In the genomic region with DNA sequence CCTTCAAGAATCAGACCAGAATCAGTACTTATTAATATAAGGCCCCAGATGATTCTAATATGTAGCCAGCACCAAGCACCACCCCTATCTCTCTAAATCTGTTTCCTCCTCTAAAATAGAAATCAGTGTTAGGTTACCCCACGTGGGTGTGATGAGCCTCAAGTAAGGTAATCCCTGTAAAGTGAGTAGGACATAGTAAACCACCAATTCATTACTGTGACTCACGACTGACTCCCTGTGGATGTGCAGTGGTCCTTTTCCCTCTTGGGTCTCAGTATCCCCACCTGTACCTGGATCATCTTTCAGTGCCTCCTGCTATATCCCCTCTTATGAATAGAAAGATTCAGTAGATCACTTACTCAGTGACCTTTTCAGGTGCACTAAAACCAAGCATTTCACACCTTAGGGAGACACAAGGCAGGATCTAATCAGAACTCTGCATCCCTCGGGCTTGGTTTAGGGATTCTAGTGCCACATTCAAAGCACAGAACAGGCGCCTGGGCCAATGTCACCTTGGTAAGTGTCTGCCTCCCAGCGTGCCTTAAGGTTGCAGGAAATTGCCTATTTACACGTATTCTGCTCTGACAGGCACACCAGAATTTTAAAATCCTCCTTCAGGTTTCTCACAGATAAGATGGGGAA, we compare ENCODE assay signal across 15 cellular contexts. TPM values are rescaled to one million over a fixed set of nuclear protein-coding genes. Genes with fewer than 3 reads are reported as not detected.
DNase-seq lines count a peak whose midpoint lies in the region; ATAC-seq, FAIRE-seq and TF ChIP-seq lines count a peak whose summit lies in the region.
"Had no signal": no experiment of that assay in that cellular context is flagged by ENCODE, and none has a peak within 500 bp of the region (broad histone marks: within the 10 kb centered on the region; RNA-seq: fewer than 3 reads in every experiment).

No MANE protein-coding gene starts in this region.

- H3K79me2 ChIP-seq in K562 (ENCODE audit: control insufficient read depth, insufficient read depth, low read length): no peaks in the 10 kb centered on the region

- no peaks in the 10 kb centered on the region for H3K9me3 ChIP-seq in K562 (replicated peaks; ENCODE audit: control insufficient read depth, insufficient read depth, low read depth, low read length)

- H3K9me3 Mint-ChIP-seq in neural crest cell: peaks cover 8% of the 10 kb centered on the region
- no peaks in the 10 kb centered on the region for H3K9me3 Mint-ChIP-seq in activated naive CD4-positive, alpha-beta T cell treated with anti-CD3 and anti-CD28 coated beads, Interleukin-2, amount 10 ng/mL, durations not matched to agents 7 days and 5 days

- H3K9me1 ChIP-seq in K562 (ENCODE audit: control insufficient read depth, insufficient read depth, low read length): no peaks in the 10 kb centered on the region

- peaks cover 13 to 16% of the 10 kb centered on the region in 2 experiments; a peak in 3 of 5 replicates for H3K4me1 ChIP-seq in K562 (replicated peaks in 1 of 2; ENCODE audit: control insufficient read depth in 2 of 2, insufficient read depth in 2 of 2, low read length in 2 of 2)

- H3K36me3 Mint-ChIP-seq in neural crest cell (ENCODE audit: low read depth): no peaks in the 10 kb centered on the region
- H3K36me3 Mint-ChIP-seq in activated naive CD4-positive, alpha-beta T cell treated with anti-CD3 and anti-CD28 coated beads, Interleukin-2, amount 10 ng/mL, durations not matched to agents 7 days and 5 days: no peaks in the 10 kb centered on the region
- H3K36me3 Mint-ChIP-seq: activated naive CD4-positive, alpha-beta T cell treated with anti-CD3 and anti-CD28 coated beads, Interleukin-2, amount 50 U/mL, for 72 hours had no signal

- in situ Hi-C loops in K562 (cut with MboI): no loop called here

- no peak overlapping the region for H3K4me3 ChIP-seq in K562
- H3K4me3 ChIP-seq: coronary artery had no signal

- H3K4me1 Mint-ChIP-seq in neural crest cell: peaks cover 30% of the 10 kb centered on the region
- H3K4me1 Mint-ChIP-seq in activated naive CD4-positive, alpha-beta T cell treated with anti-CD3 and anti-CD28 coated beads, Interleukin-2, amount 10 ng/mL, durations not matched to agents 7 days and 5 days: no peaks in the 10 kb centered on the region

- no peak overlapping the region for H3K4me3 Mint-ChIP-seq in neural crest cell
- no peak overlapping the region for H3K4me3 Mint-ChIP-seq in activated naive CD4-positive, alpha-beta T cell treated with anti-CD3 and anti-CD28 coated beads, Interleukin-2, amount 10 ng/mL, durations not matched to agents 7 days and 5 days
- H3K4me3 Mint-ChIP-seq: stimulated activated naive CD8-positive, alpha-beta T cell treated with anti-CD3 and anti-CD28 coated beads, Interleukin-15, Interleukin-2, amounts not matched to agents 100 ng/mL and 50 ng/mL, for 24 hours had no signal

- H3K27me3 ChIP-seq in K562 (ENCODE audit: control insufficient read depth in 2 of 2, insufficient read depth in 2 of 2, low read length in 2 of 2): peaks cover 0 to 5% of the 10 kb centered on the region in 2 experiments; a peak in 1 of 5 replicates

- POLR2A ChIA-PET in K562 (lab: Yijun Ruan, JAX): interaction anchor here (0.6 to 1.2 kb wide), 3 partner anchors 9 to 17 kb away, joined by 3 to 5 read pairs (median 3); no protein-coding TSS in a partner anchor

- H2AFZ ChIP-seq in K562 (ENCODE audit: low read depth, low read length): peak overlapping the region; percentile 75

- TF ChIP-seq CTCF in K562 (IDR thresholded peaks at IDR 0.05 in 2 of 3, conservative IDR thresholded peaks at IDR 0.05 in 1 of 3; ENCODE audit: insufficient read depth in 2 of 3, low read depth in 1 of 3, low read length in 3 of 3) (no peak), neural crest cell (conservative IDR thresholded peaks at IDR 0.05) (no peak), GM20000 (IDR thresholded peaks at IDR 0.05; ENCODE audit: extremely low read depth, missing control alignments) (no peak)

- intact Hi-C loops in K562 (cut with micrococcal nuclease): no loop called here

- TF ChIP-seq RAD21 in K562 (CRISPR knock-in tag; conservative IDR thresholded peaks at IDR 0.05 in 1 of 2, IDR thresholded peaks at IDR 0.05 in 1 of 2): no peak

- H3K27ac ChIP-seq in K562 (ENCODE audit: extremely low read depth, low read depth, low read length): peak overlapping the region; percentile 40
- H3K27ac ChIP-seq: C4-2B, HL-60 had no signal

- no peaks in the 10 kb centered on the region for H4K20me1 ChIP-seq in K562 (replicated peaks; ENCODE audit: control insufficient read depth, insufficient read depth, low read length)

- H3K36me3 ChIP-seq in K562 (ENCODE audit: control insufficient read depth, insufficient read depth, low read length): no peaks in the 10 kb centered on the region

- H3K4me2 ChIP-seq in K562 (ENCODE audit: insufficient read depth, low read length): peak overlapping the region; percentile 63; the same call in 1 of the 2 replicates

- TF ChIP-seq POLR2A in K562 (conservative IDR thresholded peaks at IDR 0.05) (no peak), H54 (IDR thresholded peaks at IDR 0.05; ENCODE audit: low read depth, low read length) (no peak)

- WGBS in K562 (ENCODE audit: insufficient coverage, low coverage, missing lambda C conversion rate): 30% methylated on average over 6 of the region's 6 CpGs

- peak; percentile 25; the same call in 2 of the 3 replicates for ATAC-seq in K562
- ATAC-seq: activated naive CD4-positive, alpha-beta T cell treated with anti-CD3 and anti-CD28 coated beads, Interleukin-2, amount 50 U/mL, for 72 hours had no signal

- CTCF ChIA-PET in K562 (lab: Yijun Ruan, JAX; ENCODE audit: low intra/inter-chr PET ratio): interaction anchor here (0.7 kb wide), 1 partner anchor 800 kb away, joined by 3 read pairs; no protein-coding TSS in a partner anchor
- CTCF ChIA-PET in activated naive CD4-positive, alpha-beta T cell treated with anti-CD3 and anti-CD28 coated beads, Interleukin-2, amount 10 ng/mL, durations not matched to agents 7 days and 5 days (lab: Charles Lee): no interaction called here

- peak overlapping the region in 1 of 2 experiments; percentile 50; a peak in 2 of 4 replicates for H3K9ac ChIP-seq in K562 (ENCODE audit: insufficient read depth in 1 of 2, low read depth in 2 of 2, low read length in 2 of 2)

- no peak for TF ChIP-seq EP300 in K562 (IDR thresholded peaks at IDR 0.05; ENCODE audit: low read length)

- no TSS peak for BruUV-seq in K562 (replicated peaks; lab: Mats Ljungman, UMichigan)

- peak overlapping the region; percentile 50 for H3K27ac Mint-ChIP-seq in neural crest cell (ENCODE audit: unreplicated experiment)
- no peak overlapping the region for H3K27ac Mint-ChIP-seq in activated naive CD4-positive, alpha-beta T cell treated with anti-CD3 and anti-CD28 coated beads, Interleukin-2, amount 10 ng/mL, durations not matched to agents 7 days and 5 days
- H3K27ac Mint-ChIP-seq: activated naive CD4-positive, alpha-beta T cell treated with anti-CD3 and anti-CD28 coated beads, Interleukin-2, amount 50 U/mL, for 72 hours; stimulated activated naive CD8-positive, alpha-beta T cell treated with anti-CD3 and anti-CD28 coated beads, Interleukin-15, Interleukin-2, amounts not matched to agents 100 ng/mL and 50 ng/mL, for 24 hours had no signal

- FAIRE-seq in K562 (lab: Jason Lieb, UNC) (peak; percentile 15), H54 (lab: Jason Lieb, UNC) (no peak)

- peak; percentile 45 for DNase-seq in Daoy (ENCODE audit: low read depth)
- DNase-seq in LHCN-M2 (ENCODE audit: low read depth): peak; percentile 61
- no peak for DNase-seq in K562 (ENCODE audit: extremely low read depth in 1 of 4, low spot score in 3 of 4)
- no peak for DNase-seq in neural crest cell (ENCODE audit: low read depth, low spot score)
- no peak for DNase-seq in activated naive CD4-positive, alpha-beta T cell treated with anti-CD3 and anti-CD28 coated beads, Interleukin-2, amount 10 ng/mL, durations not matched to agents 7 days and 5 days
- no peak for DNase-seq in H54 (ENCODE audit: insufficient read length, low spot score)
- no peak for DNase-seq in GM20000 (ENCODE audit: low spot score)
- DNase-seq in islet precursor cell: no peak
- DNase-seq: occipital lobe; stimulated activated CD4-positive, alpha-beta T cell treated with anti-CD3 and anti-CD28 coated beads, Interleukin-4, amount 100 ng/mL, for 1 hour had no signal

- H3K27me3 Mint-ChIP-seq in neural crest cell (ENCODE audit: low read depth): no peaks in the 10 kb centered on the region
- H3K27me3 Mint-ChIP-seq in activated naive CD4-positive, alpha-beta T cell treated with anti-CD3 and anti-CD28 coated beads, Interleukin-2, amount 10 ng/mL, durations not matched to agents 7 days and 5 days: peaks cover 9% of the 10 kb centered on the region

RNA-seq across cellular contexts. Expression of gene ALDH1B1, which starts 12.2 kb away (rescaled TPM):
- total RNA-seq in Daoy (2014; rRNA removed; shearing (Covaris generic)): 23.9 and 28.8 TPM in 2 replicates
- total RNA-seq in LHCN-M2 (2014; rRNA removed) (44.2 and 47.6 TPM in 2 replicates), K562 (2014; rRNA removed) (24.1 and 37.6 TPM in 2 replicates), K562 (2014; rRNA removed; fragmentation: Illumina TruSeq; extraction: Trizol) (29.5 and 33.6 TPM in 2 replicates), K562 (2015; rRNA removed; fragmentation: Illumina TruSeq; extraction: Trizol) (39.2 and 41.0 TPM in 2 replicates), K562 (2021) (44.8 and 46.3 TPM in 2 replicates), neural crest cell (32.9 and 37.3 TPM in 2 replicates)
- 51.5 TPM for polyA plus RNA-seq in LHCN-M2 (2012)
- total RNA-seq in K562 (2011; cell fraction: chromatin; rRNA removed; ENCODE audit: low replicate concordance): 16.1 and 24.5 TPM in 2 replicates
- 19.7 and 24.8 TPM in 2 replicates for total RNA-seq in K562 (2011; cell fraction: nucleolus; rRNA removed)
- 16.6 and 20.7 TPM in 2 replicates for total RNA-seq in K562 (2011; cell fraction: nucleoplasm; rRNA removed)
- polyA plus RNA-seq in K562 (2011; rRNA removed) (27.4 and 30.8 TPM in 2 replicates), K562 (2014; fragmentation: Illumina TruSeq; extraction: Trizol) (46.5 and 51.6 TPM in 2 replicates), K562 (2014; fragmentation: Nextera tagmentation; extraction: Ambion mirVana) (10 to 100 TPM in 1 of 2 experiments, 1 to 10 TPM in 1; 8.6 to 12.7 TPM), K562 (2014; rRNA removed) (22.4 and 27.7 TPM in 2 replicates)
- polyA plus RNA-seq in K562 (2011; cell fraction: cytosol; rRNA removed): 25.5 and 37.7 TPM in 2 replicates
- polyA plus RNA-seq in K562 (2011; cell fraction: nucleus; rRNA removed): 10.3 and 12.1 TPM in 2 replicates
- 19.7 and 39.1 TPM in 2 replicates for polyA plus RNA-seq in K562 (2012)
- 50.6 and 57.9 TPM in 2 replicates for polyA minus RNA-seq in K562 (2011; rRNA and poly(A)+ RNA removed)
- polyA minus RNA-seq in K562 (2011; cell fraction: cytosol; rRNA and poly(A)+ RNA removed): 47.5 and 49.1 TPM in 2 replicates
- polyA minus RNA-seq in K562 (2011; cell fraction: nucleus; rRNA and poly(A)+ RNA removed): 10.2 and 12.7 TPM in 2 replicates

RNA-seq across cellular contexts. Expression of gene IGFBPL1, which starts 43.9 kb away (rescaled TPM):
- total RNA-seq in Daoy (2014; rRNA removed; shearing (Covaris generic)): 28.8 and 29.9 TPM in 2 replicates
- total RNA-seq in LHCN-M2 (2014; rRNA removed) (2.8 and 6.2 TPM in 2 replicates), K562 (2014; rRNA removed) (not detected in 2 replicates), K562 (2014; rRNA removed; fragmentation: Illumina TruSeq; extraction: Trizol) (not detected in 2 replicates), K562 (2015; rRNA removed; fragmentation: Illumina TruSeq; extraction: Trizol) (not detected in 2 replicates), K562 (2021) (not detected in 2 replicates), neural crest cell (58.9 and 63.8 TPM in 2 replicates)
- 4.4 TPM for polyA plus RNA-seq in LHCN-M2 (2012)
- not detected in 2 replicates for total RNA-seq in K562 (2011; cell fraction: chromatin; rRNA removed; ENCODE audit: low replicate concordance)
- not detected in 2 replicates for total RNA-seq in K562 (2011; cell fraction: nucleolus; rRNA removed)
- not detected in 2 replicates for total RNA-seq in K562 (2011; cell fraction: nucleoplasm; rRNA removed)
- polyA plus RNA-seq in K562 (2011; rRNA removed) (not detected in 2 replicates), K562 (2014; fragmentation: Illumina TruSeq; extraction: Trizol) (not detected in 2 replicates), K562 (2014; fragmentation: Nextera tagmentation; extraction: Ambion mirVana) (not detected), K562 (2014; rRNA removed) (not detected in 2 replicates)
- polyA plus RNA-seq in K562 (2011; cell fraction: cytosol; rRNA removed): not detected in 2 replicates
- not detected in 2 replicates for polyA plus RNA-seq in K562 (2011; cell fraction: nucleus; rRNA removed)
- not detected in 2 replicates for polyA plus RNA-seq in K562 (2012)
- not detected in 2 replicates for polyA minus RNA-seq in K562 (2011; rRNA and poly(A)+ RNA removed)
- not detected in 2 replicates for polyA minus RNA-seq in K562 (2011; cell fraction: cytosol; rRNA and poly(A)+ RNA removed)
- not detected in 2 replicates for polyA minus RNA-seq in K562 (2011; cell fraction: nucleus; rRNA and poly(A)+ RNA removed)
- total RNA-seq: activated naive CD4-positive, alpha-beta T cell treated with anti-CD3 and anti-CD28 coated beads, Interleukin-2, amount 50 U/mL, for 72 hours had no signal

Comparison
In these comparisons a context has a peak if more than half of its experiments do, and no peak if none do; other contexts are left out.
1. DNase-seq: peak in Daoy (single experiment) and LHCN-M2 (single experiment); none in K562 (0 of 4), neural crest cell (single experiment), activated naive CD4-positive, alpha-beta T cell treated with anti-CD3 and anti-CD28 coated beads, Interleukin-2, amount 10 ng/mL, durations not matched to agents 7 days and 5 days (single experiment), H54 (single experiment), GM20000 (single experiment) and islet precursor cell (single experiment).